Comparison of ENCODE assay signal across 19 cellular contexts in the genomic region with DNA sequence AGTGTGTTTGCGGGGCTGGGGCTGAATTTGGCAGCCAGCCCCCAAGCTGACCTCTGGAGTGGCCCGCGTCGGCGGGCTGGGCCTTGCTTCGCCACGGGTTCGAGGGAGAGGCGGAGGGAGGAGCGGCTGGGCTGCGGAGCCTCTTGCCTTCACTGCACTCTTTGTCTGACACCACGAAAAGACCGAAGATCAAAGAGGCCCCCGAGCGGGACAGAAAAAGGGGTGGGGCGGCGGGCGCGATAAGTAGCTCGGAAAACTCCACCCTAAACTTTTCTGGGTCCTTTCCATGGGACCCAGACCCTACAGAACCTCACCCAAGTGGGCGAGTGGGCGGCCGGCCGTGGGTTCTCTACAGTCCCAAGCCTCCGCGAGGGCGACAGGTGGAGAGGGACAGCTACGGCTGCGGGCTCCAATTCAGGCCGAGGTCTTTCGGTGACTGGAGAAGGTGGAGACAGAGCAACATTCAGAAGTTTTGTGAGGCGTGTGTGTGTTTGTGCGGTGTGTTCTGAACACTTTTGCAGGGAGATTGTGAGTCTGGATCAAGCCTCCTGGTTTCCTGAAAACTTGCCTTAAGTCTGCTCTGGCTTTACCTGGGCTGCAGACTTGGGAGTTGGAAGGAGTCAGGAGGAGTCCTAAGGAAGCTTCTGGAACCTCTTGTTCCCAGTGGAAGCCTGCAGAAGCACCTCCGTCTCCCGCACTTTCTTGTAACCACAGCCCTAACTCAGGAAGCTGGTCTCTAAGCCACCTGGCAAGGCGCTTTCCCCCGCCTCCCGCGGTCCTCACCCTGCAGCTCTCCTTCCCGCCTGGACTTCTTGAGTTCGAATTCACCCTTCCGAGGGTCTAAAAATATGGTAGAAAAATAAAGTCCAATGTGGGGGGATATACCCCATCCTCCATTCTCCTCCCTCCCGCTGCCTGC. TPM values are rescaled to one million over a fixed set of nuclear protein-coding genes. Genes with fewer than 3 reads are reported as not detected.
DNase-seq lines count a peak whose midpoint lies in the region; ATAC-seq and TF ChIP-seq lines count a peak whose summit lies in the region.
"Had no signal": no experiment of that assay in that cellular context is flagged by ENCODE, and none has a peak within 500 bp of the region (broad histone marks: within the 10 kb centered on the region; RNA-seq: fewer than 3 reads in every experiment).

No MANE protein-coding gene starts in this region.

- H3K4me3 ChIP-seq in GM23338 (peak overlapping the region; percentile 56), ectodermal cell (ENCODE audit: insufficient read depth, low read depth, low read length) (peak overlapping the region; percentile 7), psoas muscle (peak overlapping the region; percentile 11)
- H3K4me3 ChIP-seq: upper lobe of right lung had no signal

- 1% methylated on average over 40 to 42 of the region's 43 CpGs for WGBS in ectodermal cell, 2 experiments
- WGBS in psoas muscle, 3 donors: 18 to 29% (median 19%) methylated on average over 43 of the region's 43 CpGs

- H4K20me1 ChIP-seq in GM23338 (replicated peaks; ENCODE audit: insufficient read depth): peaks cover 18% of the 10 kb centered on the region

- H3K36me3 ChIP-seq in GM23338 (ENCODE audit: insufficient read depth) (no peaks in the 10 kb centered on the region; the same call in 1 of the 2 replicates), ectodermal cell (ENCODE audit: control insufficient read depth, insufficient read depth, low read length) (no peaks in the 10 kb centered on the region), psoas muscle (ENCODE audit: insufficient read depth in 1 of 2, low read depth in 1 of 2) (no peaks in the 10 kb centered on the region)
- H3K36me3 ChIP-seq: gastrocnemius medialis, upper lobe of right lung had no signal

- no peaks in the 10 kb centered on the region for H3K36me3 Mint-ChIP-seq in activated CD8-positive, alpha-beta T cell treated with anti-CD3 and anti-CD28 coated beads for 36 hours (ENCODE audit: low read depth)
- H3K36me3 Mint-ChIP-seq in activated CD8-positive, alpha-beta T cell treated with anti-CD3 and anti-CD28 coated beads, Interleukin-2, amount 10 ng/mL, durations not matched to agents 7 days and 5 days (ENCODE audit: low read depth): no peaks in the 10 kb centered on the region
- peaks cover 3% of the 10 kb centered on the region; the same call in 1 of the 3 replicates for H3K36me3 Mint-ChIP-seq in GM23338 (ENCODE audit: low read depth)
- H3K36me3 Mint-ChIP-seq: IgD-negative memory B cell had no signal

- ATAC-seq in activated CD8-positive, alpha-beta T cell treated with anti-CD3 and anti-CD28 coated beads for 36 hours: peak; percentile 30
- no peak for ATAC-seq in activated CD8-positive, alpha-beta T cell treated with anti-CD3 and anti-CD28 coated beads, Interleukin-2, amount 10 ng/mL, durations not matched to agents 7 days and 5 days
- ATAC-seq in GM23338: peak; percentile 9
- ATAC-seq in psoas muscle: no peak
- ATAC-seq in activated CD4-positive, CD25-positive, alpha-beta regulatory T cell treated with anti-CD3 and anti-CD28 coated beads, Interleukin-2, amount 50 U/mL, for 24 hours: no peak
- ATAC-seq: gastrocnemius medialis, HCT116 had no signal

- peaks cover 80% of the 10 kb centered on the region for H3K27me3 Mint-ChIP-seq in activated CD8-positive, alpha-beta T cell treated with anti-CD3 and anti-CD28 coated beads for 36 hours
- peaks cover 81% of the 10 kb centered on the region for H3K27me3 Mint-ChIP-seq in activated CD8-positive, alpha-beta T cell treated with anti-CD3 and anti-CD28 coated beads, Interleukin-2, amount 10 ng/mL, durations not matched to agents 7 days and 5 days (ENCODE audit: low read depth)
- peaks cover 97% of the 10 kb centered on the region for H3K27me3 Mint-ChIP-seq in GM23338 (ENCODE audit: insufficient read depth, low read depth, poor library complexity)

- H3K27ac Mint-ChIP-seq in activated CD8-positive, alpha-beta T cell treated with anti-CD3 and anti-CD28 coated beads for 36 hours: no peak overlapping the region
- H3K27ac Mint-ChIP-seq in activated CD8-positive, alpha-beta T cell treated with anti-CD3 and anti-CD28 coated beads, Interleukin-2, amount 10 ng/mL, durations not matched to agents 7 days and 5 days: no peak overlapping the region
- H3K27ac Mint-ChIP-seq in GM23338: no peak overlapping the region
- H3K27ac Mint-ChIP-seq: activated B cell treated with CpG ODN at 0.5 μM for 24 hours had no signal

- H2AFZ ChIP-seq in GM23338: no peak overlapping the region

- H3K27ac ChIP-seq in GM23338 (ENCODE audit: low read depth) (no peak overlapping the region), ectodermal cell (ENCODE audit: insufficient read depth, low read depth, low read length, poor library complexity, severe bottlenecking) (peak overlapping the region; percentile 10), psoas muscle (no peak overlapping the region)
- H3K27ac ChIP-seq: RWPE1, upper lobe of right lung had no signal

- H3K27me3 ChIP-seq in GM23338 (ENCODE audit: insufficient read depth): peaks cover 99% of the 10 kb centered on the region
- peaks cover 98% of the 10 kb centered on the region for H3K27me3 ChIP-seq in ectodermal cell (ENCODE audit: control insufficient read depth, insufficient read depth, low read length, poor library complexity, severe bottlenecking)
- H3K27me3 ChIP-seq in psoas muscle (ENCODE audit: insufficient read depth in 3 of 3, low read length in 2 of 3): peaks cover 0 to 93% (median 22%) of the 10 kb centered on the region in 3 donors

- H3K4me3 Mint-ChIP-seq in activated CD8-positive, alpha-beta T cell treated with anti-CD3 and anti-CD28 coated beads for 36 hours: peak overlapping the region; percentile 11
- no peak overlapping the region for H3K4me3 Mint-ChIP-seq in activated CD8-positive, alpha-beta T cell treated with anti-CD3 and anti-CD28 coated beads, Interleukin-2, amount 10 ng/mL, durations not matched to agents 7 days and 5 days
- H3K4me3 Mint-ChIP-seq in GM23338: peak overlapping the region; percentile 47
- H3K4me3 Mint-ChIP-seq: activated B cell treated with CpG ODN at 0.5 μM for 24 hours; T-helper 1 cell treated with Interleukin-12 subunit alpha and Interleukin-12 subunit beta and Interleukin-4 antibody, amounts not matched to agents 30 μg/mL and 1 μg/mL, for 36 hours had no signal

- no peak for TF ChIP-seq CTCF in activated CD8-positive, alpha-beta T cell treated with anti-CD3 and anti-CD28 coated beads for 36 hours (IDR thresholded peaks at IDR 0.05)
- TF ChIP-seq CTCF in GM23338 (conservative IDR thresholded peaks at IDR 0.05; ENCODE audit: low read depth in 2 of 2) (no peak), psoas muscle (IDR thresholded peaks at IDR 0.05) (no peak)

- H3K9me2 ChIP-seq in GM23338 (ENCODE audit: insufficient read depth): no peaks in the 10 kb centered on the region

- DNase-seq in activated CD8-positive, alpha-beta T cell treated with anti-CD3 and anti-CD28 coated beads for 36 hours: no peak
- DNase-seq in activated CD8-positive, alpha-beta T cell treated with anti-CD3 and anti-CD28 coated beads, Interleukin-2, amount 10 ng/mL, durations not matched to agents 7 days and 5 days: no peak
- DNase-seq in GM23338 (ENCODE audit: low spot score) (peak; percentile 90), psoas muscle (no peak), hippocampal formation (lab: John Stamatoyannopoulos, UW) (no peak), RPMI8226 (no peak)
- DNase-seq: ACHN, activated B cell treated with CpG ODN at 0.5 μM for 24 hours, anterior cingulate cortex, gastrocnemius medialis, GF-D8, mammary epithelial cell, upper lobe of right lung had no signal

- POLR2A ChIA-PET in activated CD8-positive, alpha-beta T cell treated with anti-CD3 and anti-CD28 coated beads for 36 hours (lab: Charles Lee): interaction anchor here (0.6 to 1.1 kb wide), 2 partner anchors 10 to 37 kb away, joined by 3 read pairs; no protein-coding TSS in a partner anchor
- POLR2A ChIA-PET in activated CD8-positive, alpha-beta T cell treated with anti-CD3 and anti-CD28 coated beads, Interleukin-2, amount 10 ng/mL, durations not matched to agents 7 days and 5 days (lab: Charles Lee): no interaction called here

- H3K4me2 ChIP-seq in GM23338: peak overlapping the region; percentile 81

- H3K79me2 ChIP-seq in GM23338 (replicated peaks; ENCODE audit: insufficient read depth): no peaks in the 10 kb centered on the region

- H3K9me3 ChIP-seq in ectodermal cell (ENCODE audit: control insufficient read depth, low read length) (no peaks in the 10 kb centered on the region), psoas muscle (no peaks in the 10 kb centered on the region)
- H3K9me3 ChIP-seq: gastrocnemius medialis, upper lobe of right lung had no signal

- intact Hi-C loops in activated CD8-positive, alpha-beta T cell treated with anti-CD3 and anti-CD28 coated beads for 36 hours (cut with micrococcal nuclease): no loop called here
- intact Hi-C loops in psoas muscle (cut with DNase I): no loop called here

- no peaks in the 10 kb centered on the region for H3K9me3 Mint-ChIP-seq in activated CD8-positive, alpha-beta T cell treated with anti-CD3 and anti-CD28 coated beads for 36 hours
- H3K9me3 Mint-ChIP-seq in activated CD8-positive, alpha-beta T cell treated with anti-CD3 and anti-CD28 coated beads, Interleukin-2, amount 10 ng/mL, durations not matched to agents 7 days and 5 days (ENCODE audit: insufficient read depth): no peaks in the 10 kb centered on the region
- H3K9me3 Mint-ChIP-seq in GM23338: peaks cover 9% of the 10 kb centered on the region; the same call in 2 of the 3 replicates
- H3K9me3 Mint-ChIP-seq: activated B cell treated with CpG ODN at 0.5 μM for 24 hours; T-helper 1 cell treated with Interleukin-12 subunit alpha and Interleukin-12 subunit beta and Interleukin-4 antibody, amounts not matched to agents 30 μg/mL and 1 μg/mL, for 36 hours had no signal

- H3F3A ChIP-seq in GM23338 (replicated peaks; ENCODE audit: low read depth): peaks cover 46% of the 10 kb centered on the region

- CTCF ChIA-PET in activated CD8-positive, alpha-beta T cell treated with anti-CD3 and anti-CD28 coated beads for 36 hours (lab: Charles Lee): interaction anchor here (1.8 kb wide), 1 partner anchor 64 kb away, joined by 3 read pairs; no protein-coding TSS in a partner anchor
- CTCF ChIA-PET in activated CD8-positive, alpha-beta T cell treated with anti-CD3 and anti-CD28 coated beads, Interleukin-2, amount 10 ng/mL, durations not matched to agents 7 days and 5 days (lab: Charles Lee): no interaction called here

- peaks cover 32% of the 10 kb centered on the region for H3K4me1 Mint-ChIP-seq in activated CD8-positive, alpha-beta T cell treated with anti-CD3 and anti-CD28 coated beads for 36 hours (ENCODE audit: low read depth)
- H3K4me1 Mint-ChIP-seq in activated CD8-positive, alpha-beta T cell treated with anti-CD3 and anti-CD28 coated beads, Interleukin-2, amount 10 ng/mL, durations not matched to agents 7 days and 5 days (ENCODE audit: low read depth): peaks cover 15% of the 10 kb centered on the region
- H3K4me1 Mint-ChIP-seq in GM23338: peaks cover 68% of the 10 kb centered on the region

- H3K4me1 ChIP-seq in GM23338 (ENCODE audit: insufficient read depth) (peaks cover 77% of the 10 kb centered on the region), ectodermal cell (ENCODE audit: control insufficient read depth, insufficient read depth, low read length) (peaks cover 69% of the 10 kb centered on the region), psoas muscle (no peaks in the 10 kb centered on the region)

RNA-seq across cellular contexts. Expression of gene PAX7, which starts 14.8 kb away (rescaled TPM):
- not detected for total RNA-seq in activated CD8-positive, alpha-beta T cell treated with anti-CD3 and anti-CD28 coated beads for 36 hours
- total RNA-seq in activated CD8-positive, alpha-beta T cell treated with anti-CD3 and anti-CD28 coated beads, Interleukin-2, amount 10 ng/mL, durations not matched to agents 7 days and 5 days: not detected
- 0.03 TPM in 1 of 2 replicates, not detected in the other for total RNA-seq in GM23338 (2014; rRNA removed; shearing (Covaris generic))
- polyA plus RNA-seq in GM23338 (2016; fragmentation: Nextera tagmentation; extraction: Ambion mirVana) (not detected in 2 replicates), psoas muscle (1 to 10 TPM; 1.7 to 3.3 (median 2.7) TPM)
- polyA plus RNA-seq in ectodermal cell (2013, experiment 1 of 4): 21.4 TPM
- polyA plus RNA-seq in ectodermal cell (2013, experiment 2 of 4): 23.1 TPM
- polyA plus RNA-seq in ectodermal cell (2013, experiment 3 of 4): 13.5 TPM
- 16.0 TPM for polyA plus RNA-seq in ectodermal cell (2013, experiment 4 of 4)
- 10 to 100 TPM in 1 of 4 donors, 1 to 10 TPM in 3; 2.6 to 11.7 (median 5.4) TPM for total RNA-seq in psoas muscle
- total RNA-seq: activated B cell treated with CpG ODN at 0.5 μM for 24 hours, mammary epithelial cell, upper lobe of right lung had no signal
- polyA plus RNA-seq: IgD-negative memory B cell, mammary epithelial cell had no signal

Comparison
In these comparisons a context has a peak if more than half of its experiments do, and no peak if none do; other contexts are left out.
1. ATAC-seq: peak in activated CD8-positive, alpha-beta T cell treated with anti-CD3 and anti-CD28 coated beads for 36 hours (single experiment) and GM23338 (single experiment); none in activated CD8-positive, alpha-beta T cell treated with anti-CD3 and anti-CD28 coated beads, Interleukin-2, amount 10 ng/mL, durations not matched to agents 7 days and 5 days (single experiment), psoas muscle (0 of 4) and activated CD4-positive, CD25-positive, alpha-beta regulatory T cell treated with anti-CD3 and anti-CD28 coated beads, Interleukin-2, amount 50 U/mL, for 24 hours (0 of 2).
2. Peak in every context shown above with its lines, with median percentiles within 50 percentile points of each other: H3K4me3 ChIP-seq.